11 cellular contexts compared by ENCODE assay signal in genomic region chr1:200780545-200781444, GRCh38. TPM values are rescaled to one million over a fixed set of nuclear protein-coding genes. Genes with fewer than 3 reads are reported as not detected.
DNase-seq lines count a peak whose midpoint lies in the region; ATAC-seq, FAIRE-seq and TF ChIP-seq lines count a peak whose summit lies in the region.
"Had no signal": no experiment of that assay in that cellular context is flagged by ENCODE, and none has a peak within 500 bp of the region (broad histone marks: within the 10 kb centered on the region; RNA-seq: fewer than 3 reads in every experiment).

No MANE protein-coding gene starts in this region.

- H3K4me3 ChIP-seq in heart right ventricle (peak overlapping the region in 6 of 10 donors; percentile 4 to 27 (median 13)), SJSA1 (peak overlapping the region; percentile 16), keratinocyte (ENCODE audit: control insufficient read depth in 2 of 3, extremely low read depth in 1 of 3, insufficient read depth in 2 of 3, low read depth in 1 of 3, low read length in 3 of 3) (peak overlapping the region in 2 of 3 experiments; percentile 31 to 52), uterus (no peak overlapping the region), pancreas (no peak overlapping the region)
- H3K4me3 ChIP-seq: SJCRH30 had no signal

- ATAC-seq in heart right ventricle, result peak in 2 of 8 donors; percentile 21 to 26
- no peak for ATAC-seq in Right ventricle myocardium inferior
- ATAC-seq in pancreas, result no peak

- TF ChIP-seq CTCF in heart right ventricle (IDR thresholded peaks at IDR 0.05), result no peak
- TF ChIP-seq CTCF in keratinocyte (optimal IDR thresholded peaks at IDR 0.05 in 1 of 3, IDR thresholded peaks at IDR 0.05 in 1 of 3, conservative IDR thresholded peaks at IDR 0.05 in 1 of 3; ENCODE audit: extremely low read depth in 1 of 3, insufficient read depth in 2 of 3, low read length in 3 of 3), result no peak
- TF ChIP-seq CTCF in uterus (IDR thresholded peaks at IDR 0.05), result no peak
- TF ChIP-seq CTCF in pancreas (IDR thresholded peaks at IDR 0.05), result no peak

- peaks cover 4 to 53% (median 37%) of the 10 kb centered on the region in 9 donors for H3K4me1 ChIP-seq in heart right ventricle
- peaks cover 26% of the 10 kb centered on the region for H3K4me1 ChIP-seq in SJSA1 (replicated peaks)
- H3K4me1 ChIP-seq in keratinocyte (ENCODE audit: control insufficient read depth, extremely low read depth, insufficient read depth, low read length), result peaks cover 22% of the 10 kb centered on the region
- peaks cover 0 to 17% of the 10 kb centered on the region in 2 donors for H3K4me1 ChIP-seq in uterus
- H3K4me1 ChIP-seq in pancreas, result no peaks in the 10 kb centered on the region

- peak; percentile 34 for FAIRE-seq in keratinocyte (lab: Jason Lieb, UNC)
- no peak for FAIRE-seq in pancreas (lab: Jason Lieb, UNC)

- H3K9me3 ChIP-seq in heart right ventricle (peaks cover 0 to 10% (median 0%) of the 10 kb centered on the region in 11 donors), SJSA1 (replicated peaks) (no peaks in the 10 kb centered on the region), keratinocyte (ENCODE audit: control insufficient read depth, low read depth, low read length) (no peaks in the 10 kb centered on the region), uterus (no peaks in the 10 kb centered on the region), pancreas (no peaks in the 10 kb centered on the region)

- no peaks in the 10 kb centered on the region for H3K27me3 ChIP-seq in heart right ventricle
- H3K27me3 ChIP-seq in SJSA1 (replicated peaks), result no peaks in the 10 kb centered on the region
- H3K27me3 ChIP-seq in keratinocyte (ENCODE audit: control insufficient read depth, extremely low read depth, insufficient read depth, low read length), result no peaks in the 10 kb centered on the region
- H3K27me3 ChIP-seq in uterus, result no peaks in the 10 kb centered on the region
- no peaks in the 10 kb centered on the region for H3K27me3 ChIP-seq in pancreas
- H3K27me3 ChIP-seq: SJCRH30 had no signal

- peak overlapping the region; percentile 55 for H3K9ac ChIP-seq in keratinocyte (ENCODE audit: control insufficient read depth, extremely low read depth, insufficient read depth, low read length)

- H3K79me2 ChIP-seq in keratinocyte (ENCODE audit: control insufficient read depth, insufficient read depth, low read length), result peaks cover 95% of the 10 kb centered on the region

- peaks cover 0 to 39% (median 0%) of the 10 kb centered on the region in 9 donors for H3K36me3 ChIP-seq in heart right ventricle
- peaks cover 28% of the 10 kb centered on the region; the same call in 1 of the 2 replicates for H3K36me3 ChIP-seq in SJSA1
- H3K36me3 ChIP-seq in keratinocyte (ENCODE audit: control insufficient read depth in 2 of 2, extremely low read depth in 1 of 2, insufficient read depth in 2 of 2, low read length in 2 of 2), result peaks cover 2 to 20% of the 10 kb centered on the region in 2 experiments
- H3K36me3 ChIP-seq in uterus, result no peaks in the 10 kb centered on the region
- no peaks in the 10 kb centered on the region for H3K36me3 ChIP-seq in pancreas

- intact Hi-C loops in heart right ventricle (cut with DNase I) (no loop called here), Right ventricle myocardium inferior (cut with DNase I) (loop anchor here (2.0 kb wide), 1 partner anchor 42 kb away; the partner anchor contains the start of gene CAMSAP2), uterus (cut with DNase I; ENCODE audit: low total_unique reads) (no loop called here), posterior vena cava (cut with DNase I) (no loop called here), pancreas (cut with DNase I) (no loop called here)

- H3K27ac ChIP-seq in heart right ventricle (peak overlapping the region in 5 of 10 donors; percentile 11 to 70 (median 42)), SJSA1 (peak overlapping the region; percentile 44), keratinocyte (ENCODE audit: control insufficient read depth, insufficient read depth, low read length) (peak overlapping the region; percentile 54), uterus (peak overlapping the region; percentile 48 to 65), pancreas (no peak overlapping the region)
- H3K27ac ChIP-seq: SJCRH30 had no signal

- dilution Hi-C loops in keratinocyte (cut with MboI; ENCODE audit: extremely low pct_ligation_motif_present, low sequenced_read_pairs), result loop anchor here (25.0 kb wide), 1 partner anchor 168 kb away; the partner anchor contains the start of gene KIF14

- H3K4me2 ChIP-seq in keratinocyte (ENCODE audit: control insufficient read depth, extremely low read depth, insufficient read depth, low read depth, low read length), result peak overlapping the region; percentile 81

- 42 to 54% methylated on average over 5 of the region's 5 CpGs for WGBS in heart right ventricle, 2 donors
- WGBS in pancreas, 2 donors, result 71 to 73% methylated on average over 5 of the region's 5 CpGs

- peaks cover 10% of the 10 kb centered on the region for H4K20me1 ChIP-seq in keratinocyte (ENCODE audit: control insufficient read depth, extremely low read depth, insufficient read depth, low read length)

- DNase-seq in heart right ventricle (no peak), Right ventricle myocardium inferior (ENCODE audit: missing footprints) (no peak), SJSA1 (ENCODE audit: low read depth in 1 of 2, low spot score in 2 of 2) (peak in 1 of 2 experiments; percentile 39), keratinocyte (ENCODE audit: low read depth, low spot score) (no peak), uterus (no peak), posterior vena cava (ENCODE audit: low spot score) (no peak), UCSD-AML1 (lab: John Stamatoyannopoulos, UW; ENCODE audit: unreplicated experiment) (no peak), pancreas (no peak)
- DNase-seq: aorta, DMS153, SJCRH30 had no signal

- peak overlapping the region; percentile 33 for H2AFZ ChIP-seq in keratinocyte (ENCODE audit: control insufficient read depth, low read length)

- no peaks in the 10 kb centered on the region for H3K9me1 ChIP-seq in keratinocyte (ENCODE audit: control insufficient read depth, extremely low read depth, insufficient read depth, low read length)

- TF ChIP-seq POLR2A in uterus (IDR thresholded peaks at IDR 0.05), result no peak

RNA-seq across cellular contexts. Expression of gene CAMSAP2, which starts 42.1 kb away (rescaled TPM):
- total RNA-seq in heart right ventricle, result 10 to 100 TPM; 36.4 to 47.1 (median 38.1) TPM
- 10 to 100 TPM in 1 of 2 donors, 1 to 10 TPM in 1; 7.0 to 11.3 TPM for polyA plus RNA-seq in heart right ventricle
- total RNA-seq in Right ventricle myocardium inferior, result 37.4 TPM
- 19.8 and 35.1 TPM in 2 replicates for total RNA-seq in SJSA1 (2014; rRNA removed; shearing (Covaris generic))
- polyA plus RNA-seq in keratinocyte, result 28.9 to 47.8 TPM (median 38.2 TPM) in 3 replicates
- 76.4 TPM for polyA plus RNA-seq in keratinocyte (2011; ENCODE audit: low read depth)
- 23.1 and 45.8 TPM in 2 replicates for polyA plus RNA-seq in keratinocyte (2011; cell fraction: cytosol; rRNA removed)
- 52.8 and 62.3 TPM in 2 replicates for polyA plus RNA-seq in keratinocyte (2011; cell fraction: nucleus; rRNA removed)
- 38.7 and 42.8 TPM in 2 replicates for polyA plus RNA-seq in keratinocyte (2012; ENCODE audit: low replicate concordance)
- polyA minus RNA-seq in keratinocyte, result 28.0 to 91.3 TPM (median 69.4 TPM) in 3 replicates
- 44.1 TPM for polyA minus RNA-seq in keratinocyte (2011; cell fraction: cytosol; rRNA and poly(A)+ RNA removed)
- 64.9 and 170 TPM in 2 replicates for polyA minus RNA-seq in keratinocyte (2011; cell fraction: nucleus; rRNA and poly(A)+ RNA removed)
- 10 to 100 TPM; 31.0 to 64.8 (median 47.7) TPM for total RNA-seq in uterus
- total RNA-seq in posterior vena cava, result 10 to 100 TPM; 31.9 to 48.6 TPM
- 10 to 100 TPM in 1 of 6 donors, 1 to 10 TPM in 5; 3.5 to 10.3 (median 5.0) TPM for total RNA-seq in pancreas
- 1 to 10 TPM; 2.7 to 4.7 TPM for polyA plus RNA-seq in pancreas

Comparison
In these comparisons a context has a peak if more than half of its experiments do, and no peak if none do; other contexts are left out.
1. H3K27ac ChIP-seq: peak in SJSA1 (single experiment), keratinocyte (single experiment) and uterus (2 of 2); none in pancreas (0 of 4).
2. H3K4me3 ChIP-seq: peak in heart right ventricle (6 of 10), SJSA1 (single experiment) and keratinocyte (2 of 3); none in uterus (0 of 2) and pancreas (0 of 4).